ENCODE assay signal across 9 cellular contexts in the genomic region with DNA sequence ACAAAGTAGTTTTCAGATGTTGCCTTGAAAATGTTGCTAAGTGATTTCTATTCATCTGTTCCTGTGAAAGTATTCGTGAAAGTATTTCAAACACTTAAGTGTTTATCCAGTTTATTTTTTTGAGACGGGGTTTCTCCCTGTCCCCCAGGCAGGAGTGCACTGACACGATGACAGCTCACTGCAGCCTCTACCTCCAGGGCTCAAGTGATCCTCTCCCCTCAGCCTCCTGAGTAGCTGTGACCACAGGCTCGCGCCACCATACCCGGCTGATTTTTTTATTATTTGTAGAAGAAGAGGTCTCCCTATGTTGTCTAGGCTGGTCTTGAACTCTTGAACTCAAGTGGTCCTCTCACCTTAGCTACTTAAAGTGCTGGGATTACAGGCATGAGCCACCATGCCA. TPM values are rescaled to one million over a fixed set of nuclear protein-coding genes. Genes with fewer than 3 reads are reported as not detected.
DNase-seq lines count a peak whose midpoint lies in the region; ATAC-seq, FAIRE-seq and TF ChIP-seq lines count a peak whose summit lies in the region.
"Had no signal": no experiment of that assay in that cellular context is flagged by ENCODE, and none has a peak within 500 bp of the region (broad histone marks: within the 10 kb centered on the region; RNA-seq: fewer than 3 reads in every experiment).

No MANE protein-coding gene starts in this region.

- no peak for DNase-seq in LNCaP clone FGC (ENCODE audit: low read depth)
- DNase-seq in choroid plexus epithelial cell (ENCODE audit: low read depth), result peak; percentile 12
- DNase-seq in SW 1271 (lab: John Stamatoyannopoulos, UW), result no peak
- DNase-seq in kidney, result no peak

- no peak for TF ChIP-seq CTCF in LNCaP clone FGC (IDR thresholded peaks at IDR 0.05; ENCODE audit: control insufficient read depth, extremely low read depth, insufficient read depth)
- TF ChIP-seq CTCF in choroid plexus epithelial cell (conservative IDR thresholded peaks at IDR 0.05; ENCODE audit: low read depth, low read length), result no peak
- TF ChIP-seq CTCF in neural cell (IDR thresholded peaks at IDR 0.05; ENCODE audit: poor library complexity, severe bottlenecking), result no peak
- TF ChIP-seq CTCF in kidney (IDR thresholded peaks at IDR 0.05; ENCODE audit: borderline replicate concordance, extremely low read depth, insufficient read depth), result no peak

- intact Hi-C loops in kidney (cut with DNase I), result no loop called here

- peaks cover 61% of the 10 kb centered on the region for H4K20me1 ChIP-seq in BLaER1
- H4K20me1 ChIP-seq in neural cell (ENCODE audit: insufficient read depth), result no peaks in the 10 kb centered on the region

- FAIRE-seq in kidney (lab: Jason Lieb, UNC), result no peak
- FAIRE-seq: G401.6 had no signal

- no peaks in the 10 kb centered on the region for H3K9me2 ChIP-seq in neural cell (ENCODE audit: insufficient read depth, low read length)

- TF ChIP-seq RAD21 in neural cell (conservative IDR thresholded peaks at IDR 0.05), result no peak

- TF ChIP-seq EP300 in neural cell (conservative IDR thresholded peaks at IDR 0.05; ENCODE audit: poor library complexity, severe bottlenecking), result no peak

- H3K4me2 ChIP-seq in BLaER1 (peak overlapping the region; percentile 92), neural cell (ENCODE audit: low read length) (peak overlapping the region; percentile 90)

- peaks cover 34% of the 10 kb centered on the region for H3K4me1 ChIP-seq in BLaER1
- H3K4me1 ChIP-seq in kidney (ENCODE audit: control insufficient read depth in 1 of 2, insufficient read depth in 1 of 2, low read depth in 1 of 2, low read length in 2 of 2), result peaks cover 4 to 11% of the 10 kb centered on the region in 2 donors

- H3K36me3 ChIP-seq in BLaER1 (peaks cover 4% of the 10 kb centered on the region; the same call in 1 of the 2 replicates), neural cell (ENCODE audit: insufficient read depth, low read length) (no peaks in the 10 kb centered on the region), kidney (ENCODE audit: control insufficient read depth in 1 of 2, insufficient read depth in 2 of 2, low read length in 2 of 2) (no peaks in the 10 kb centered on the region)

- H3K27ac ChIP-seq in BLaER1 (no peak overlapping the region), neural cell (ENCODE audit: low read length) (no peak overlapping the region), kidney (ENCODE audit: low read depth in 2 of 2, low read length in 2 of 2) (peak overlapping the region in 1 of 2 donors; percentile 13)

- H3K4me3 ChIP-seq in BLaER1 (peak overlapping the region; percentile 73), LNCaP clone FGC (ENCODE audit: low read depth, low read length) (peak overlapping the region; percentile 69), choroid plexus epithelial cell (ENCODE audit: low read depth, low read length) (no peak overlapping the region), neural cell (ENCODE audit: low read length) (peak overlapping the region; percentile 94), kidney (ENCODE audit: low read length in 2 of 2) (peak overlapping the region in 1 of 2 donors; percentile 95)

- H3K9ac ChIP-seq in BLaER1 (peak overlapping the region; percentile 97; the same call in 1 of the 2 replicates), neural cell (ENCODE audit: low read length) (peak overlapping the region; percentile 99), kidney (ENCODE audit: low read length in 2 of 2) (peak overlapping the region in 1 of 2 donors; percentile 90)

- no peak overlapping the region for H2AFZ ChIP-seq in neural cell (ENCODE audit: low read depth, low read length)

- H3K9me3 ChIP-seq in BLaER1 (no peaks in the 10 kb centered on the region), neural cell (ENCODE audit: low read length) (no peaks in the 10 kb centered on the region), kidney (ENCODE audit: control insufficient read depth in 1 of 2, low read length in 2 of 2) (no peaks in the 10 kb centered on the region)

- no peaks in the 10 kb centered on the region for H3K27me3 ChIP-seq in BLaER1
- no peaks in the 10 kb centered on the region for H3K27me3 ChIP-seq in neural cell (ENCODE audit: insufficient read depth, low read depth, low read length)

- H3F3A ChIP-seq in neural cell (ENCODE audit: insufficient read depth, low read length, poor library complexity, severe bottlenecking), result peaks cover 6% of the 10 kb centered on the region

- ATAC-seq in GM19395 (IDR thresholded peaks at IDR 0.05; ENCODE audit: unreplicated experiment) (no peak), GM18867 (IDR thresholded peaks at IDR 0.05; ENCODE audit: unreplicated experiment) (no peak)

- H3K79me2 ChIP-seq in neural cell (replicated peaks; ENCODE audit: insufficient read depth, low read length), result peaks cover 59% of the 10 kb centered on the region

TF ChIP-seq in neural cell, 6 proteins besides CTCF, POLR2A, EP300 and RAD21:
- TF ChIP-seq MXI1 (conservative IDR thresholded peaks at IDR 0.05; ENCODE audit: poor library complexity, severe bottlenecking) (no peak), SMC3 (conservative IDR thresholded peaks at IDR 0.05; ENCODE audit: poor library complexity) (no peak), POLR2AphosphoS5 (IDR thresholded peaks at IDR 0.05) (no peak), EZH2 (IDR thresholded peaks at IDR 0.05; ENCODE audit: borderline replicate concordance, insufficient read depth, low read length, poor library complexity, severe bottlenecking) (no peak), TAF1 (IDR thresholded peaks at IDR 0.05; ENCODE audit: low read depth) (no peak)
- TF ChIP-seq, protein P1, sequence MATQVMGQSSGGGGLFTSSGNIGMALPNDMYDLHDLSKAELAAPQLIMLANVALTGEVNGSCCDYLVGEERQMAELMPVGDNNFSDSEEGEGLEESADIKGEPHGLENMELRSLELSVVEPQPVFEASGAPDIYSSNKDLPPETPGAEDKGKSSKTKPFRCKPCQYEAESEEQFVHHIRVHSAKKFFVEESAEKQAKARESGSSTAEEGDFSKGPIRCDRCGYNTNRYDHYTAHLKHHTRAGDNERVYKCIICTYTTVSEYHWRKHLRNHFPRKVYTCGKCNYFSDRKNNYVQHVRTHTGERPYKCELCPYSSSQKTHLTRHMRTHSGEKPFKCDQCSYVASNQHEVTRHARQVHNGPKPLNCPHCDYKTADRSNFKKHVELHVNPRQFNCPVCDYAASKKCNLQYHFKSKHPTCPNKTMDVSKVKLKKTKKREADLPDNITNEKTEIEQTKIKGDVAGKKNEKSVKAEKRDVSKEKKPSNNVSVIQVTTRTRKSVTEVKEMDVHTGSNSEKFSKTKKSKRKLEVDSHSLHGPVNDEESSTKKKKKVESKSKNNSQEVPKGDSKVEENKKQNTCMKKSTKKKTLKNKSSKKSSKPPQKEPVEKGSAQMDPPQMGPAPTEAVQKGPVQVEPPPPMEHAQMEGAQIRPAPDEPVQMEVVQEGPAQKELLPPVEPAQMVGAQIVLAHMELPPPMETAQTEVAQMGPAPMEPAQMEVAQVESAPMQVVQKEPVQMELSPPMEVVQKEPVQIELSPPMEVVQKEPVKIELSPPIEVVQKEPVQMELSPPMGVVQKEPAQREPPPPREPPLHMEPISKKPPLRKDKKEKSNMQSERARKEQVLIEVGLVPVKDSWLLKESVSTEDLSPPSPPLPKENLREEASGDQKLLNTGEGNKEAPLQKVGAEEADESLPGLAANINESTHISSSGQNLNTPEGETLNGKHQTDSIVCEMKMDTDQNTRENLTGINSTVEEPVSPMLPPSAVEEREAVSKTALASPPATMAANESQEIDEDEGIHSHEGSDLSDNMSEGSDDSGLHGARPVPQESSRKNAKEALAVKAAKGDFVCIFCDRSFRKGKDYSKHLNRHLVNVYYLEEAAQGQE (IDR thresholded peaks at IDR 0.05; ENCODE audit: borderline replicate concordance), result no peak

RNA-seq across cellular contexts. Expression of a gene that starts 1.7 kb away (rescaled TPM):
- polyA plus RNA-seq in neural cell, result 173 and 217 TPM in 2 replicates
- 221 and 224 TPM in 2 replicates for polyA minus RNA-seq in neural cell
- total RNA-seq in kidney, result 39.5 TPM
- polyA plus RNA-seq in kidney (ENCODE audit: insufficient read depth, low read depth, low replicate concordance), result 7.7 TPM

Comparison
In these comparisons a context has a peak if more than half of its experiments do, and no peak if none do; other contexts are left out.
1. RNA of a gene that starts 1.7 kb away (polyA plus RNA-seq): 173 to 217 TPM in neural cell; 7.7 TPM in kidney (single experiment); every median in the first group is over 10 times any median in the second.